1 cellular context compared by ENCODE assay signal in genomic region chr7:140518370-140519006, GRCh38.
TF ChIP-seq lines count a peak whose summit lies in the region.

No MANE protein-coding gene starts in this region.

TF ChIP-seq in SK-N-SH treated with all-trans-retinoic acid at 6 μM for 48 hours, 23 proteins besides CTCF, POLR2A, EP300 and RAD21 (continued from another document):
- TF ChIP-seq, protein P1, sequence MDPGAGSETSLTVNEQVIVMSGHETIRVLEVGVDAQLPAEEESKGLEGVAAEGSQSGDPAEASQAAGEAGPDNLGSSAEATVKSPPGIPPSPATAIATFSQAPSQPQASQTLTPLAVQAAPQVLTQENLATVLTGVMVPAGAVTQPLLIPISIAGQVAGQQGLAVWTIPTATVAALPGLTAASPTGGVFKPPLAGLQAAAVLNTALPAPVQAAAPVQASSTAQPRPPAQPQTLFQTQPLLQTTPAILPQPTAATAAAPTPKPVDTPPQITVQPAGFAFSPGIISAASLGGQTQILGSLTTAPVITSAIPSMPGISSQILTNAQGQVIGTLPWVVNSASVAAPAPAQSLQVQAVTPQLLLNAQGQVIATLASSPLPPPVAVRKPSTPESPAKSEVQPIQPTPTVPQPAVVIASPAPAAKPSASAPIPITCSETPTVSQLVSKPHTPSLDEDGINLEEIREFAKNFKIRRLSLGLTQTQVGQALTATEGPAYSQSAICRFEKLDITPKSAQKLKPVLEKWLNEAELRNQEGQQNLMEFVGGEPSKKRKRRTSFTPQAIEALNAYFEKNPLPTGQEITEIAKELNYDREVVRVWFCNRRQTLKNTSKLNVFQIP (CRISPR knock-in tag; IDR thresholded peaks at IDR 0.05; ENCODE audit: borderline replicate concordance, low read depth) = no peak
- no peak for TF ChIP-seq ESRRG (CRISPR knock-in tag; IDR thresholded peaks at IDR 0.05)
- TF ChIP-seq, protein P2, sequence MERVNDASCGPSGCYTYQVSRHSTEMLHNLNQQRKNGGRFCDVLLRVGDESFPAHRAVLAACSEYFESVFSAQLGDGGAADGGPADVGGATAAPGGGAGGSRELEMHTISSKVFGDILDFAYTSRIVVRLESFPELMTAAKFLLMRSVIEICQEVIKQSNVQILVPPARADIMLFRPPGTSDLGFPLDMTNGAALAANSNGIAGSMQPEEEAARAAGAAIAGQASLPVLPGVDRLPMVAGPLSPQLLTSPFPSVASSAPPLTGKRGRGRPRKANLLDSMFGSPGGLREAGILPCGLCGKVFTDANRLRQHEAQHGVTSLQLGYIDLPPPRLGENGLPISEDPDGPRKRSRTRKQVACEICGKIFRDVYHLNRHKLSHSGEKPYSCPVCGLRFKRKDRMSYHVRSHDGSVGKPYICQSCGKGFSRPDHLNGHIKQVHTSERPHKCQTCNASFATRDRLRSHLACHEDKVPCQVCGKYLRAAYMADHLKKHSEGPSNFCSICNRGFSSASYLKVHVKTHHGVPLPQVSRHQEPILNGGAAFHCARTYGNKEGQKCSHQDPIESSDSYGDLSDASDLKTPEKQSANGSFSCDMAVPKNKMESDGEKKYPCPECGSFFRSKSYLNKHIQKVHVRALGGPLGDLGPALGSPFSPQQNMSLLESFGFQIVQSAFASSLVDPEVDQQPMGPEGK (CRISPR knock-in tag; IDR thresholded peaks at IDR 0.05; ENCODE audit: borderline replicate concordance) = no peak
- no peak for TF ChIP-seq ZFP30 (CRISPR knock-in tag; IDR thresholded peaks at IDR 0.05)
- no peak for TF ChIP-seq ZNF565 (CRISPR knock-in tag; conservative IDR thresholded peaks at IDR 0.05; ENCODE audit: low read depth)
- no peak for TF ChIP-seq OSR1 (CRISPR knock-in tag; IDR thresholded peaks at IDR 0.05)
- TF ChIP-seq ARNTL (CRISPR knock-in tag; IDR thresholded peaks at IDR 0.05; ENCODE audit: borderline replicate concordance, low read depth) = no peak
- TF ChIP-seq PPARA (CRISPR knock-in tag; IDR thresholded peaks at IDR 0.05; ENCODE audit: borderline replicate concordance) = no peak
- TF ChIP-seq, protein P3, sequence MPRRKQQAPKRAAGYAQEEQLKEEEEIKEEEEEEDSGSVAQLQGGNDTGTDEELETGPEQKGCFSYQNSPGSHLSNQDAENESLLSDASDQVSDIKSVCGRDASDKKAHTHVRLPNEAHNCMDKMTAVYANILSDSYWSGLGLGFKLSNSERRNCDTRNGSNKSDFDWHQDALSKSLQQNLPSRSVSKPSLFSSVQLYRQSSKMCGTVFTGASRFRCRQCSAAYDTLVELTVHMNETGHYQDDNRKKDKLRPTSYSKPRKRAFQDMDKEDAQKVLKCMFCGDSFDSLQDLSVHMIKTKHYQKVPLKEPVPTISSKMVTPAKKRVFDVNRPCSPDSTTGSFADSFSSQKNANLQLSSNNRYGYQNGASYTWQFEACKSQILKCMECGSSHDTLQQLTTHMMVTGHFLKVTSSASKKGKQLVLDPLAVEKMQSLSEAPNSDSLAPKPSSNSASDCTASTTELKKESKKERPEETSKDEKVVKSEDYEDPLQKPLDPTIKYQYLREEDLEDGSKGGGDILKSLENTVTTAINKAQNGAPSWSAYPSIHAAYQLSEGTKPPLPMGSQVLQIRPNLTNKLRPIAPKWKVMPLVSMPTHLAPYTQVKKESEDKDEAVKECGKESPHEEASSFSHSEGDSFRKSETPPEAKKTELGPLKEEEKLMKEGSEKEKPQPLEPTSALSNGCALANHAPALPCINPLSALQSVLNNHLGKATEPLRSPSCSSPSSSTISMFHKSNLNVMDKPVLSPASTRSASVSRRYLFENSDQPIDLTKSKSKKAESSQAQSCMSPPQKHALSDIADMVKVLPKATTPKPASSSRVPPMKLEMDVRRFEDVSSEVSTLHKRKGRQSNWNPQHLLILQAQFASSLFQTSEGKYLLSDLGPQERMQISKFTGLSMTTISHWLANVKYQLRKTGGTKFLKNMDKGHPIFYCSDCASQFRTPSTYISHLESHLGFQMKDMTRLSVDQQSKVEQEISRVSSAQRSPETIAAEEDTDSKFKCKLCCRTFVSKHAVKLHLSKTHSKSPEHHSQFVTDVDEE (CRISPR knock-in tag; IDR thresholded peaks at IDR 0.05) = no peak
- no peak for TF ChIP-seq TOX (CRISPR knock-in tag; IDR thresholded peaks at IDR 0.05; ENCODE audit: borderline replicate concordance)
- TF ChIP-seq, protein P4, sequence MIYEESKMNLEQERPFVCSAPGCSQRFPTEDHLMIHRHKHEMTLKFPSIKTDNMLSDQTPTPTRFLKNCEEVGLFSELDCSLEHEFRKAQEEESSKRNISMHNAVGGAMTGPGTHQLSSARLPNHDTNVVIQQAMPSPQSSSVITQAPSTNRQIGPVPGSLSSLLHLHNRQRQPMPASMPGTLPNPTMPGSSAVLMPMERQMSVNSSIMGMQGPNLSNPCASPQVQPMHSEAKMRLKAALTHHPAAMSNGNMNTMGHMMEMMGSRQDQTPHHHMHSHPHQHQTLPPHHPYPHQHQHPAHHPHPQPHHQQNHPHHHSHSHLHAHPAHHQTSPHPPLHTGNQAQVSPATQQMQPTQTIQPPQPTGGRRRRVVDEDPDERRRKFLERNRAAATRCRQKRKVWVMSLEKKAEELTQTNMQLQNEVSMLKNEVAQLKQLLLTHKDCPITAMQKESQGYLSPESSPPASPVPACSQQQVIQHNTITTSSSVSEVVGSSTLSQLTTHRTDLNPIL (CRISPR knock-in tag; IDR thresholded peaks at IDR 0.05; ENCODE audit: low read depth) = no peak
- TF ChIP-seq BACH2 (CRISPR knock-in tag; IDR thresholded peaks at IDR 0.05; ENCODE audit: borderline replicate concordance) = no peak
- no peak for TF ChIP-seq ZC3H10 (CRISPR knock-in tag; IDR thresholded peaks at IDR 0.05)
- no peak for TF ChIP-seq CSDC2 (CRISPR knock-in tag; IDR thresholded peaks at IDR 0.05)
